14 cellular contexts compared by ENCODE assay signal in genomic region chr10:93752761-93753160, GRCh38. TPM values are rescaled to one million over a fixed set of nuclear protein-coding genes. Genes with fewer than 3 reads are reported as not detected.
A peak's percentile ranks its signal among the peaks of the same experiment; 100 is the strongest.
DNase-seq lines count a peak whose midpoint lies in the region; ATAC-seq and TF ChIP-seq lines count a peak whose summit lies in the region.
"Had no signal": no experiment of that assay in that cellular context is flagged by ENCODE, and none has a peak within 500 bp of the region (broad histone marks: within the 10 kb centered on the region; RNA-seq: fewer than 3 reads in every experiment).

No MANE protein-coding gene starts in this region.

- no peak for TF ChIP-seq CTCF in stomach (IDR thresholded peaks at IDR 0.05)
- no peak for TF ChIP-seq CTCF in CD4-positive, alpha-beta T cell (IDR thresholded peaks at IDR 0.05)
- no peak for TF ChIP-seq CTCF in uterus (IDR thresholded peaks at IDR 0.05)
- TF ChIP-seq CTCF in osteocyte (IDR thresholded peaks at IDR 0.05): no peak

- intact Hi-C loops in stomach (cut with DNase I; ENCODE audit: low total_unique reads): no loop called here
- intact Hi-C loops in CD4-positive, alpha-beta T cell (cut with DNase I, micrococcal nuclease): no loop called here
- intact Hi-C loops in uterus (cut with DNase I; ENCODE audit: low total_unique reads): no loop called here

- H3K36me3 Mint-ChIP-seq in CD4-positive, alpha-beta T cell (ENCODE audit: low read depth): no peaks in the 10 kb centered on the region
- H3K36me3 Mint-ChIP-seq in osteocyte (ENCODE audit: unreplicated experiment): peaks cover 1% of the 10 kb centered on the region

- H3K9me3 Mint-ChIP-seq in CD4-positive, alpha-beta T cell: no peaks in the 10 kb centered on the region
- no peaks in the 10 kb centered on the region for H3K9me3 Mint-ChIP-seq in osteocyte (ENCODE audit: unreplicated experiment)
- H3K9me3 Mint-ChIP-seq: activated T-helper 2 cell treated with anti-CD3 and anti-CD28 coated beads, Interferon-gamma antibody, Interleukin-2, Interleukin-4, amounts not matched to agents 10 μg/mL and 5 μg/mL and 100 μg/mL, durations not matched to agents 14 hours and 24 hours and 36 hours; effector memory CD8-positive, alpha-beta T cell had no signal

- no peak overlapping the region for H3K27ac Mint-ChIP-seq in CD4-positive, alpha-beta T cell
- no peak overlapping the region for H3K27ac Mint-ChIP-seq in osteocyte (ENCODE audit: unreplicated experiment)
- H3K27ac Mint-ChIP-seq: activated T-helper 2 cell treated with anti-CD3 and anti-CD28 coated beads, Interferon-gamma antibody, Interleukin-2, Interleukin-4, amounts not matched to agents 10 μg/mL and 5 μg/mL and 100 μg/mL, durations not matched to agents 14 hours and 24 hours and 36 hours; effector memory CD8-positive, alpha-beta T cell had no signal

- H3K9me3 ChIP-seq in stomach: no peaks in the 10 kb centered on the region
- H3K9me3 ChIP-seq in CD4-positive, alpha-beta T cell (ENCODE audit: control insufficient read depth, low read length): no peaks in the 10 kb centered on the region
- no peaks in the 10 kb centered on the region for H3K9me3 ChIP-seq in uterus
- H3K9me3 ChIP-seq: left lung, right atrium auricular region had no signal

- H3K4me1 ChIP-seq in stomach (peaks cover 0 to 32% (median 19%) of the 10 kb centered on the region in 4 donors), uterus (no peaks in the 10 kb centered on the region)

- peaks cover 2% of the 10 kb centered on the region for H3K4me1 Mint-ChIP-seq in CD4-positive, alpha-beta T cell (ENCODE audit: low read depth)
- peaks cover 65% of the 10 kb centered on the region for H3K4me1 Mint-ChIP-seq in osteocyte (ENCODE audit: unreplicated experiment)

- TF ChIP-seq EP300 in stomach (IDR thresholded peaks at IDR 0.05): no peak

- no peak for TF ChIP-seq POLR2A in stomach (IDR thresholded peaks at IDR 0.05)
- no peak for TF ChIP-seq POLR2A in uterus (IDR thresholded peaks at IDR 0.05)

- CTCF ChIA-PET in CD4-positive, alpha-beta T cell (lab: Charles Lee): no interaction called here

- no peak overlapping the region for H3K4me3 ChIP-seq in stomach
- H3K4me3 ChIP-seq in uterus: no peak overlapping the region
- H3K4me3 ChIP-seq: left lung had no signal

- DNase-seq in DMS 273 (lab: John Stamatoyannopoulos, UW; ENCODE audit: unreplicated experiment) (peak; percentile 18), DMS 273 treated with DMSO at 0.1 percent for 48 hours (lab: John Stamatoyannopoulos, UW) (no peak), RPMI7951 (ENCODE audit: low read depth) (peak; percentile 84), stomach (no peak), uterus (no peak), osteocyte (ENCODE audit: extremely low spot score, unreplicated experiment) (no peak)
- DNase-seq in CD4-positive, alpha-beta T cell: no peak
- DNase-seq: 8988T; effector memory CD8-positive, alpha-beta T cell; left lung had no signal

- H3K36me3 ChIP-seq in stomach: no peaks in the 10 kb centered on the region
- H3K36me3 ChIP-seq in uterus: no peaks in the 10 kb centered on the region
- H3K36me3 ChIP-seq: left lung, right atrium auricular region had no signal

- peaks cover 39% of the 10 kb centered on the region for H3K27me3 Mint-ChIP-seq in CD4-positive, alpha-beta T cell
- H3K27me3 Mint-ChIP-seq in osteocyte (ENCODE audit: unreplicated experiment): peaks cover 10% of the 10 kb centered on the region

- peak overlapping the region in 4 of 5 donors; percentile 13 to 59 (median 40) for H3K27ac ChIP-seq in stomach
- no peak overlapping the region for H3K27ac ChIP-seq in CD4-positive, alpha-beta T cell (ENCODE audit: low read depth, low read length)
- no peak overlapping the region for H3K27ac ChIP-seq in uterus
- H3K27ac ChIP-seq: KMS-11, left lung, right atrium auricular region had no signal

- H3K4me3 Mint-ChIP-seq in CD4-positive, alpha-beta T cell: no peak overlapping the region
- no peak overlapping the region for H3K4me3 Mint-ChIP-seq in osteocyte (ENCODE audit: unreplicated experiment)

- POLR2A ChIA-PET in CD4-positive, alpha-beta T cell (lab: Charles Lee): no interaction called here

- H3K27me3 ChIP-seq in stomach (peaks cover 0 to 14% (median 5%) of the 10 kb centered on the region in 3 donors), uterus (no peaks in the 10 kb centered on the region)
- peaks cover 9% of the 10 kb centered on the region for H3K27me3 ChIP-seq in CD4-positive, alpha-beta T cell (ENCODE audit: control insufficient read depth, insufficient read depth, low read length)
- H3K27me3 ChIP-seq: right atrium auricular region had no signal

- peak; percentile 28 for ATAC-seq in esophagus mucosa
- ATAC-seq in CD4-positive, alpha-beta T cell (ENCODE audit: poor library complexity): no peak
- ATAC-seq: effector memory CD8-positive, alpha-beta T cell; left lung had no signal

RNA-seq across cellular contexts. Expression of gene LGI1, which starts 5.0 kb away (rescaled TPM):
- total RNA-seq in RPMI7951 (2014; rRNA removed; shearing (Covaris generic)): 0.12 TPM in 1 of 2 replicates, not detected in the other
- total RNA-seq in esophagus mucosa (not detected), stomach (1 to 10 TPM in 3 of 5 donors, not detected in 2; 1.4 to 7.2 (median 2.2) TPM), uterus (1 to 10 TPM in 1 of 4 donors, not detected in 3; 1.4 TPM), osteocyte (0.29 TPM in 1 of 2 replicates, not detected in the other)
- polyA plus RNA-seq in stomach: 1 to 10 TPM in 1 of 3 donors, under 1 TPM in 2; 0.12 to 1.8 (median 0.63) TPM
- not detected for total RNA-seq in CD4-positive, alpha-beta T cell
- total RNA-seq: activated T-helper 2 cell treated with anti-CD3 and anti-CD28 coated beads, Interferon-gamma antibody, Interleukin-2, Interleukin-4, amounts not matched to agents 10 μg/mL and 5 μg/mL and 100 μg/mL, durations not matched to agents 14 hours and 24 hours and 36 hours; left lung had no signal

RNA-seq across cellular contexts. Expression of gene FRA10AC1, which starts 50.4 kb away (rescaled TPM):
- 3.5 and 4.9 TPM in 2 replicates for total RNA-seq in RPMI7951 (2014; rRNA removed; shearing (Covaris generic))
- total RNA-seq in esophagus mucosa: 11.8 TPM
- total RNA-seq in stomach: 10 to 100 TPM in 2 of 5 donors, 1 to 10 TPM in 3; 1.2 to 42.0 (median 5.3) TPM
- 10 to 100 TPM in 1 of 3 donors, 1 to 10 TPM in 2; 6.0 to 10.7 (median 9.5) TPM for polyA plus RNA-seq in stomach
- total RNA-seq in CD4-positive, alpha-beta T cell: 10 to 100 TPM in 1 of 2 experiments, 1 to 10 TPM in 1; 10.0 to 10.3 TPM
- 10 to 100 TPM in 3 of 4 donors, 1 to 10 TPM in 1; 5.4 to 40.5 (median 17.6) TPM for total RNA-seq in uterus
- total RNA-seq in osteocyte: 13.0 and 15.0 TPM in 2 replicates

Comparison
In these comparisons a context has a peak if more than half of its experiments do, and no peak if none do; other contexts are left out.
1. DNase-seq: peak in DMS 273 (single experiment) and RPMI7951 (single experiment); none in DMS 273 treated with DMSO at 0.1 percent for 48 hours (single experiment), stomach (single experiment), CD4-positive, alpha-beta T cell (0 of 10), uterus (0 of 2) and osteocyte (single experiment).
2. H3K27ac ChIP-seq: peak in stomach (4 of 5); none in CD4-positive, alpha-beta T cell (single experiment) and uterus (0 of 2).